Comparison of ENCODE assay signal across 1 cellular context in the genomic region with DNA sequence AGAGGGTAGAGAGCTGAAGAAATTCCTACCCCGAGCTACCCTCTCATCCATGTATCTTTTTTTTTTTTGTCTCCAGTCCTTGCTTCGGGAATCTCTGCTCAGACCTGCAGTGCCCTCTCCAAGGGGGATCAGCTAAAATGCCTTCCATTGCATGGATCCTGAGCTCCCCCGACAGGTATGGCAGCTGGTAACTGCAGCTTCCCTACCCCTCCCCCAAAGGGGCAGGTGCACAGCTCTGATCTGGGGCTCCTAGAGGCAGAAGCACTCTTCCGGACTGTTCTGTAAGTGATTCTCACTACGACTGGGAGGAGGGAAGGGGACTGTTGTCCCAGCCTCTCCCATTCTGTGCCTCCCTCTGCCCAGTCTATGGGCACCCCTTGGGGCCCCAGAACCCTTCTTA.
TF ChIP-seq lines count a peak whose summit lies in the region.

No MANE protein-coding gene starts in this region.

TF ChIP-seq in H1, 55 proteins besides CTCF, POLR2A, EP300 and RAD21 (continued from another document):
- no peak for TF ChIP-seq SIN3A (conservative IDR thresholded peaks at IDR 0.05 in 1 of 2, IDR thresholded peaks at IDR 0.05 in 1 of 2; ENCODE audit: low read depth in 1 of 2, low read length in 2 of 2)
- no peak for TF ChIP-seq TBP (IDR thresholded peaks at IDR 0.05; ENCODE audit: low read depth, low read length)
- no peak for TF ChIP-seq SP4 (IDR thresholded peaks at IDR 0.05; ENCODE audit: low read length)
- TF ChIP-seq RFX5 (IDR thresholded peaks at IDR 0.05; ENCODE audit: borderline replicate concordance, low read depth, low read length), result no peak
- no peak for TF ChIP-seq EGR1 (IDR thresholded peaks at IDR 0.05; ENCODE audit: borderline replicate concordance, low read depth, low read length)
